2 cellular contexts compared by ENCODE assay signal in genomic region chr11:88315981-88316441, GRCh38.
TF ChIP-seq lines count a peak whose summit lies in the region.

No MANE protein-coding gene starts in this region.

TF ChIP-seq in GM23338, 12 proteins besides CTCF, POLR2A, EP300 and RAD21:
- TF ChIP-seq EZH2phosphoT487 (IDR thresholded peaks at IDR 0.05; ENCODE audit: unreplicated experiment) (no peak), STAT1 (IDR thresholded peaks at IDR 0.05; ENCODE audit: unreplicated experiment) (no peak), ZNF114 (CRISPR knock-in tag; IDR thresholded peaks at IDR 0.05) (no peak), ETS1 (IDR thresholded peaks at IDR 0.05) (no peak), ZNF462 (CRISPR knock-in tag; IDR thresholded peaks at IDR 0.05) (no peak), EZH2 (IDR thresholded peaks at IDR 0.05; ENCODE audit: low read depth, unreplicated experiment) (no peak), POLR2AphosphoS5 (IDR thresholded peaks at IDR 0.05; ENCODE audit: low read depth) (no peak), CREB1 (CRISPR knock-in tag; IDR thresholded peaks at IDR 0.05; ENCODE audit: low read depth) (no peak), NANOG (IDR thresholded peaks at IDR 0.05; ENCODE audit: borderline replicate concordance) (no peak), JUNB (IDR thresholded peaks at IDR 0.05; ENCODE audit: unreplicated experiment) (no peak)
TF ChIP-seq in GM23338: peak in this region for 0.

TF ChIP-seq in GM12878, 131 proteins besides CTCF, POLR2A, EP300 and RAD21:
- no peak for TF ChIP-seq STAT3 (IDR thresholded peaks at IDR 0.05; ENCODE audit: low read depth, low read length)
- TF ChIP-seq ZBED1 (IDR thresholded peaks at IDR 0.05; ENCODE audit: borderline replicate concordance), result no peak
- no peak for TF ChIP-seq BCL3 (IDR thresholded peaks at IDR 0.05; ENCODE audit: borderline replicate concordance, insufficient read depth, low read depth, low read length, poor library complexity, severe bottlenecking)
- TF ChIP-seq KLF5 (IDR thresholded peaks at IDR 0.05; ENCODE audit: partially characterized antibody), result no peak
